19 cellular contexts compared by ENCODE assay signal in genomic region chr15:20594219-20594618, GRCh38. TPM values are rescaled to one million over a fixed set of nuclear protein-coding genes. Genes with fewer than 3 reads are reported as not detected.
"Had no signal": no experiment of that assay in that cellular context is flagged by ENCODE, and none has a peak within 500 bp of the region (broad histone marks: within the 10 kb centered on the region; RNA-seq: fewer than 3 reads in every experiment).

No MANE protein-coding gene starts in this region.

RNA-seq across cellular contexts. Expression of gene GOLGA6L6, which starts 52.6 kb away (rescaled TPM):
- total RNA-seq: activated B cell treated with CpG ODN at 0.5 μM for 24 hours; activated CD4-positive, alpha-beta memory T cell treated with anti-CD3 and anti-CD28 coated beads for 36 hours; activated CD4-positive, alpha-beta T cell treated with anti-CD3 and anti-CD28 coated beads, Interleukin-2, amount 10 ng/mL, durations not matched to agents 24 days and 14 days; activated CD8-positive, alpha-beta memory T cell treated with anti-CD3 and anti-CD28 coated beads for 36 hours; activated CD8-positive, alpha-beta T cell treated with anti-CD3 and anti-CD28 coated beads for 36 hours; activated naive CD4-positive, alpha-beta T cell treated with anti-CD3 and anti-CD28 coated beads for 36 hours; activated naive CD4-positive, alpha-beta T cell treated with anti-CD3 and anti-CD28 coated beads, Interleukin-2, amount 50 U/mL, for 72 hours; activated naive CD8-positive, alpha-beta T cell treated with anti-CD3 and anti-CD28 coated beads for 36 hours; activated T-cell treated with anti-CD3 and anti-CD28 coated beads, Interleukin-2, amount 50 U/mL, for 4 hours; activated T-cell treated with anti-CD3 and anti-CD28 coated beads, Interleukin-2, amount 50 U/mL, for 72 hours; activated T-helper 1 cell treated with anti-CD3 and anti-CD28 coated beads, Interleukin-12 subunit alpha, Interleukin-12 subunit beta, Interleukin-2, Interleukin-4 antibody, amounts not matched to agents 30 ng/mL and 10 ng/mL and 1 ng/mL, durations not matched to agents 14 hours and 24 hours and 36 hours; activated T-helper 17 cell treated with anti-CD3 and anti-CD28 coated beads, Interleukin-2, amount 50 U/mL, for 72 hours; adrenal gland; aorta; astrocyte; body of pancreas; breast epithelium; cardiac septum; cerebellum had no signal
- polyA plus RNA-seq: adrenal gland, aorta had no signal
